In genomic region chr3:6827453-6827852, GRCh38 we compare ENCODE assay signal across 5 cellular contexts. TPM values are rescaled to one million over a fixed set of nuclear protein-coding genes. Genes with fewer than 3 reads are reported as not detected.
"Had no signal": no experiment of that assay in that cellular context is flagged by ENCODE, and none has a peak within 500 bp of the region (broad histone marks: within the 10 kb centered on the region; RNA-seq: fewer than 3 reads in every experiment).

No MANE protein-coding gene starts in this region.

- H3K4me3 Mint-ChIP-seq: GM23338, H9 had no signal

- ATAC-seq: GM23338 had no signal

- H3K4me1 Mint-ChIP-seq: GM23338 had no signal

- H3K27ac Mint-ChIP-seq: GM23338, H9 had no signal

- DNase-seq: H9, HCEC 1CT, IMR-90, KBM-7 had no signal

- H3K4me3 ChIP-seq: GM23338 had no signal

RNA-seq across cellular contexts. Expression of gene GRM7, which starts 33.5 kb away (rescaled TPM):
- total RNA-seq: GM23338, IMR-90 had no signal
- polyA plus RNA-seq: IMR-90 had no signal
